17 cellular contexts compared by ENCODE assay signal in the genomic region with DNA sequence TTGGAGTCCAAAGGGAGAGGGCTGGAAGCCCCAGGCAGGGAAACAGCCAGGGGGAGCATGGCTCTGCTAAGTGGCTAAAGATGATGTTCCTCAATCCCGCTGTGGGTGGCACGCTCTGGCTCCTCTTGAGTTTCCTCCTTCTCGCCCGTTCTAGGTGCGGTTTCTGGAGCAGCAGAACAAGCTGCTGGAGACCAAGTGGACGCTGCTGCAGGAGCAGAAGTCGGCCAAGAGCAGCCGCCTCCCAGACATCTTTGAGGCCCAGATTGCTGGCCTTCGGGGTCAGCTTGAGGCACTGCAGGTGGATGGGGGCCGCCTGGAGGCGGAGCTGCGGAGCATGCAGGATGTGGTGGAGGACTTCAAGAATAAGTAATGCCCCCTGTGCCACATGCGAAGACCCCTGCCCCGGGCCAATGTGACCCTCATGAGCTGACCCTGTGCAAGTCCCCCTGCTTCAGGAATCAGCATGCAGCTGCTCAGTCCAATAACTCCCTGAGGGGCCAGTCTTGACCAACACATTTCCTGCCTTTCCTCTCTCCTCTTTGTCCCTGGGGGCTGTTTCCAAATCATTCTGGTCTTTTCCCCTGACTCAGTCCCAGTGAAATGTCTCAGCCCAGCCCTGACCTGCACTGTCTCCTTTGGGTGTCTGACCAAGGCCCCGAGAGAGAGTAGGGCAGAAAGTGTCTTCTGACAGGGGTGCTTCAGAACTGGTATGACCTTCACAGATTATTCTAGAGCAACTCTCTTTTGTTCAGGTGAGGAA. TPM values are rescaled to one million over a fixed set of nuclear protein-coding genes. Genes with fewer than 3 reads are reported as not detected.
DNase-seq lines count a peak whose midpoint lies in the region; ATAC-seq and TF ChIP-seq lines count a peak whose summit lies in the region.
"Had no signal": no experiment of that assay in that cellular context is flagged by ENCODE, and none has a peak within 500 bp of the region (broad histone marks: within the 10 kb centered on the region; RNA-seq: fewer than 3 reads in every experiment).

No MANE protein-coding gene starts in this region.

- H3K9me3 ChIP-seq in mammary epithelial cell (replicated peaks; ENCODE audit: insufficient read depth, low read length) (no peaks in the 10 kb centered on the region), lung (ENCODE audit: control insufficient read depth in 2 of 2, insufficient read depth in 1 of 2, low read length in 1 of 2) (no peaks in the 10 kb centered on the region), WERI-Rb-1 (ENCODE audit: severe bottlenecking) (no peaks in the 10 kb centered on the region)
- H3K9me3 ChIP-seq: neutrophil, tibial nerve had no signal

- CTCF ChIA-PET in mammary epithelial cell (lab: Charles Lee; ENCODE audit: low non-redundant PET): interaction anchor here (0.7 kb wide), 1 partner anchor 133 kb away, joined by 3 read pairs; no protein-coding TSS in a partner anchor

- H3K4me3 ChIP-seq in mammary epithelial cell (replicated peaks in 1 of 3; ENCODE audit: insufficient read depth in 1 of 3, low read depth in 2 of 3, low read length in 3 of 3) (peak overlapping the region; percentile 85 to 95 (median 93)), lung (peak overlapping the region; percentile 11), WERI-Rb-1 (ENCODE audit: low read depth, low read length) (no peak overlapping the region), foreskin fibroblast (ENCODE audit: low read depth in 1 of 2, low read length in 2 of 2) (no peak overlapping the region)
- H3K4me3 ChIP-seq: tibial nerve had no signal

- peaks cover 74% of the 10 kb centered on the region for H3K4me1 ChIP-seq in mammary epithelial cell (ENCODE audit: insufficient read depth, low read length)
- H3K4me1 ChIP-seq in lung (ENCODE audit: control insufficient read depth in 2 of 2, insufficient read depth in 2 of 2, low read length in 2 of 2): peaks cover 0 to 10% of the 10 kb centered on the region in 2 donors

- peak overlapping the region; percentile 92 for H3K4me2 ChIP-seq in mammary epithelial cell (ENCODE audit: insufficient read depth, low read depth, low read length)

- H3K36me3 ChIP-seq in mammary epithelial cell (ENCODE audit: insufficient read depth, low read length) (peaks cover 53% of the 10 kb centered on the region), lung (ENCODE audit: control insufficient read depth in 2 of 2, insufficient read depth in 2 of 2, low read length in 2 of 2) (no peaks in the 10 kb centered on the region), WERI-Rb-1 (no peaks in the 10 kb centered on the region)
- H3K36me3 ChIP-seq: neutrophil, tibial nerve had no signal

- in situ Hi-C loops in GM13976 (cut with MboI; ENCODE audit: low sequenced_read_pairs, unreplicated experiment) (no loop called here), mammary epithelial cell (cut with MboI; ENCODE audit: low sequenced_read_pairs in 2 of 2) (no loop called here)

- DNase-seq in GM13976 (ENCODE audit: low spot score) (peak; percentile 30), mammary epithelial cell (no peak), lung (ENCODE audit: low spot score) (no peak), WERI-Rb-1 (no peak), OCI-M2 (lab: John Stamatoyannopoulos, UW; ENCODE audit: unreplicated experiment) (no peak), foreskin fibroblast (no peak), occipital lobe (lab: John Stamatoyannopoulos, UW) (no peak)
- DNase-seq: activated CD4-positive, alpha-beta T cell treated with anti-CD3 and anti-CD28 coated beads, Interleukin-2, amount 10 ng/mL, durations not matched to agents 24 days and 14 days; brain microvascular endothelial cell; effector memory CD4-positive, alpha-beta T cell; NCI-H1048; stimulated activated CD4-positive, alpha-beta T cell treated with anti-CD3 and anti-CD28 coated beads, Interleukin-15, amount 100 ng/mL, for 24 hours had no signal

- TF ChIP-seq CTCF in 22Rv1 (IDR thresholded peaks at IDR 0.05) (no peak), GM13976 (IDR thresholded peaks at IDR 0.05; ENCODE audit: borderline replicate concordance, control extremely low read depth, extremely low read depth, insufficient read depth, missing control alignments) (no peak), mammary epithelial cell (conservative IDR thresholded peaks at IDR 0.05 in 1 of 2, IDR thresholded peaks at IDR 0.05 in 1 of 2; ENCODE audit: extremely low read depth in 1 of 2, insufficient read depth in 1 of 2, low read depth in 1 of 2, low read length in 2 of 2) (peak in 1 of 2 donors; percentile 18), lung (IDR thresholded peaks at IDR 0.05; ENCODE audit: control extremely low read depth, extremely low read depth) (no peak), WERI-Rb-1 (IDR thresholded peaks at IDR 0.05; ENCODE audit: low read depth, low read length) (no peak), foreskin fibroblast (IDR thresholded peaks at IDR 0.05; ENCODE audit: low read depth, low read length) (no peak)

- no peak for ATAC-seq in lung (ENCODE audit: insufficient read depth, low FRiP score)

- peaks cover 23% of the 10 kb centered on the region for H4K20me1 ChIP-seq in mammary epithelial cell (ENCODE audit: insufficient read depth, low read length)

- 16% methylated on average over 11 of the region's 15 CpGs for WGBS in mammary epithelial cell (ENCODE audit: low coverage, missing lambda C conversion rate)
- 85% methylated on average over 15 of the region's 15 CpGs for WGBS in lung, 2 donors

- peaks cover 81% of the 10 kb centered on the region for H3K79me2 ChIP-seq in mammary epithelial cell (ENCODE audit: insufficient read depth, low read length)

- H2AFZ ChIP-seq in mammary epithelial cell (ENCODE audit: low read depth, low read length): no peak overlapping the region

- intact Hi-C loops in mammary epithelial cell (cut with micrococcal nuclease): no loop called here

- H3K27me3 ChIP-seq in mammary epithelial cell (ENCODE audit: insufficient read depth, low read length) (no peaks in the 10 kb centered on the region), lung (ENCODE audit: control insufficient read depth, insufficient read depth) (no peaks in the 10 kb centered on the region), WERI-Rb-1 (ENCODE audit: insufficient read depth, low read depth, severe bottlenecking) (no peaks in the 10 kb centered on the region)
- H3K27me3 ChIP-seq: brain microvascular endothelial cell had no signal

- dilution Hi-C loops in mammary epithelial cell (cut with HindIII; ENCODE audit: low sequenced_read_pairs): loop anchor here (5.0 kb wide), 2 partner anchors 47 to 92 kb away; no protein-coding TSS in a partner anchor

- H3K9ac ChIP-seq in mammary epithelial cell (ENCODE audit: insufficient read depth, low read length): peak overlapping the region; percentile 81

- BruUV-seq in mammary epithelial cell (replicated peaks; lab: Mats Ljungman, UMichigan): no TSS peak

- peak overlapping the region; percentile 37 for H3K27ac ChIP-seq in 22Rv1
- H3K27ac ChIP-seq in mammary epithelial cell (ENCODE audit: insufficient read depth, low read depth, low read length): peak overlapping the region; percentile 63
- H3K27ac ChIP-seq in lung (ENCODE audit: low read depth in 1 of 2, low read length in 1 of 2): peak overlapping the region in 1 of 2 donors; percentile 46
- H3K27ac ChIP-seq in WERI-Rb-1: no peak overlapping the region
- H3K27ac ChIP-seq: brain microvascular endothelial cell, neutrophil, tibial nerve had no signal

RNA-seq across cellular contexts. Expression of gene KRT7, which starts 2.1 kb away (rescaled TPM):
- 1,000 to 10,000 TPM; 2,215 to 3,387 TPM for total RNA-seq in mammary epithelial cell
- 3,281 TPM for polyA plus RNA-seq in mammary epithelial cell
- polyA minus RNA-seq in mammary epithelial cell: 4,390 TPM
- total RNA-seq in lung: 1,000 to 10,000 TPM in 1 of 2 donors, 10 to 100 TPM in 1; 33.6 to 1,411 TPM
- polyA plus RNA-seq in lung: 1,000 to 10,000 TPM; 1,201 to 1,415 TPM
- not detected for total RNA-seq in occipital lobe

RNA-seq across cellular contexts. Expression of gene KRT86, which starts 39.3 kb away (rescaled TPM):
- total RNA-seq in mammary epithelial cell: 10 to 100 TPM in 1 of 2 donors, 1 to 10 TPM in 1; 6.3 to 34.9 TPM
- 8.6 TPM for polyA plus RNA-seq in mammary epithelial cell
- polyA minus RNA-seq in mammary epithelial cell: 0.72 TPM
- 1 to 10 TPM in 1 of 2 donors, not detected in 1; 1.1 TPM for total RNA-seq in lung
- polyA plus RNA-seq in lung: under 1 TPM; 0.11 to 0.31 TPM
- total RNA-seq in occipital lobe: 0.16 TPM
- total RNA-seq: lung microvascular endothelial cell, tibial nerve had no signal

RNA-seq across cellular contexts. Expression of gene KRT80, which starts 43.4 kb away (rescaled TPM):
- 1 to 10 TPM; 1.8 to 2.7 TPM for total RNA-seq in mammary epithelial cell
- polyA plus RNA-seq in mammary epithelial cell: 1.2 TPM
- not detected for polyA minus RNA-seq in mammary epithelial cell
- 10 to 100 TPM in 1 of 2 donors, 1 to 10 TPM in 1; 1.8 to 15.5 TPM for total RNA-seq in lung
- 1 to 10 TPM; 7.2 to 9.9 TPM for polyA plus RNA-seq in lung
- total RNA-seq in occipital lobe: not detected
- total RNA-seq: activated CD4-positive, alpha-beta T cell treated with anti-CD3 and anti-CD28 coated beads, Interleukin-2, amount 10 ng/mL, durations not matched to agents 24 days and 14 days; T-helper 1 cell treated with Interleukin-12 subunit alpha and Interleukin-12 subunit beta and Interleukin-4 antibody, amounts not matched to agents 30 ng/mL and 1 ng/mL, for 36 hours; tibial nerve had no signal

RNA-seq across cellular contexts. Expression of gene KRT81, which starts 56.2 kb away (rescaled TPM):
- total RNA-seq in mammary epithelial cell (100 to 1,000 TPM; 176 to 903 TPM), lung (under 1 TPM; 0.20 to 0.61 TPM), occipital lobe (not detected)
- polyA plus RNA-seq in mammary epithelial cell (90.5 TPM), lung (under 1 TPM; 0.02 to 0.26 TPM)
- polyA minus RNA-seq in mammary epithelial cell: 21.9 TPM
- total RNA-seq: activated CD4-positive, alpha-beta T cell treated with anti-CD3 and anti-CD28 coated beads, Interleukin-2, amount 10 ng/mL, durations not matched to agents 24 days and 14 days; lung microvascular endothelial cell; T-helper 1 cell treated with Interleukin-12 subunit alpha and Interleukin-12 subunit beta and Interleukin-4 antibody, amounts not matched to agents 30 ng/mL and 1 ng/mL, for 36 hours; tibial nerve had no signal

Comparison
In these comparisons a context has a peak if more than half of its experiments do, and no peak if none do; other contexts are left out.
1. H3K4me3 ChIP-seq: peak in mammary epithelial cell (3 of 3) and lung (single experiment); none in WERI-Rb-1 (single experiment) and foreskin fibroblast (0 of 2).
2. RNA of gene KRT7, which starts 2.1 kb away (total RNA-seq): 2,215 to 3,387 TPM in mammary epithelial cell and 33.6 to 1,411 TPM in lung; not detected in occipital lobe (single experiment); every median in the first group is over 10 times any median in the second.